Comparison of ENCODE assay signal across 13 cellular contexts in the genomic region with DNA sequence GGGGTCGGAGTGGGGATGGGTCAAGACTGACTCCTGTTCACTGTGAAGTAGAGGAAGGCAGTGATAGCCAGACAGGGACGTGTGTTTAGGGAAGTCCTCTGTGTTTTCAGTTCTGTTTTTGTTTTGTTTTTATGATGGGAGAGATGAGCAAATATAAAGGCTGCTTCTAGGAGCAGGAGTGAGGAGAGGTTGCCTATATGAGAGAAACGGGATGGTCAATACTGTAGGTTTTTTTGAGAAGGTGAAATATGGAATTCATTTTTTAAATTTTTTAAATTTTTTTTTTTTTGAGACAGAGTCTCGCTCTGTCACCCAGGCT. TPM values are rescaled to one million over a fixed set of nuclear protein-coding genes. Genes with fewer than 3 reads are reported as not detected.
DNase-seq lines count a peak whose midpoint lies in the region; ATAC-seq and TF ChIP-seq lines count a peak whose summit lies in the region.
"Had no signal": no experiment of that assay in that cellular context is flagged by ENCODE, and none has a peak within 500 bp of the region (broad histone marks: within the 10 kb centered on the region; RNA-seq: fewer than 3 reads in every experiment).

No MANE protein-coding gene starts in this region.

- H3K4me3 ChIP-seq in Loucy (ENCODE audit: low read length, poor library complexity, severe bottlenecking) (no peak overlapping the region), ascending aorta (no peak overlapping the region), osteoblast (ENCODE audit: insufficient read depth, low read length) (no peak overlapping the region)
- H3K4me3 ChIP-seq: ovary, PC-9, sigmoid colon had no signal

- no peaks in the 10 kb centered on the region for H3K9me3 ChIP-seq in CD4-positive, alpha-beta T cell (ENCODE audit: control insufficient read depth, low read length)
- H3K9me3 ChIP-seq in Loucy (ENCODE audit: insufficient read depth, low read depth, low read length) (no peaks in the 10 kb centered on the region), ascending aorta (no peaks in the 10 kb centered on the region), osteoblast (ENCODE audit: low read depth, low read length) (no peaks in the 10 kb centered on the region)
- H3K9me3 ChIP-seq: ovary, sigmoid colon had no signal

- intact Hi-C loops in CD4-positive, alpha-beta T cell (cut with DNase I, micrococcal nuclease) = loop anchor here (5.0 kb wide), 3 partner anchors 47 to 313 kb away; partner anchors contain the start of gene RIOK3 (in 1 of the 2)
- intact Hi-C loops in ascending aorta (cut with DNase I) = no loop called here

- peaks cover 9% of the 10 kb centered on the region for H3K36me3 Mint-ChIP-seq in CD4-positive, alpha-beta T cell (ENCODE audit: low read depth)

- H4K20me1 ChIP-seq in Loucy (ENCODE audit: insufficient read depth, low read length, poor library complexity, severe bottlenecking) = peaks cover 8% of the 10 kb centered on the region
- peaks cover 9% of the 10 kb centered on the region for H4K20me1 ChIP-seq in osteoblast (ENCODE audit: insufficient read depth, low read length)

- H3F3A ChIP-seq in Loucy (ENCODE audit: low read depth) = no peaks in the 10 kb centered on the region

- H3K4me1 Mint-ChIP-seq in CD4-positive, alpha-beta T cell (ENCODE audit: low read depth) = peaks cover 23% of the 10 kb centered on the region

- H2AFZ ChIP-seq in Loucy (ENCODE audit: low read length) (peak overlapping the region; percentile 96), osteoblast (ENCODE audit: low read length) (peak overlapping the region; percentile 36)
- H2AFZ ChIP-seq: PC-9 had no signal

- H3K27ac Mint-ChIP-seq in CD4-positive, alpha-beta T cell = no peak overlapping the region
- H3K27ac Mint-ChIP-seq: activated CD4-positive, alpha-beta T cell treated with anti-CD3 and anti-CD28 coated beads, Interleukin-2, amount 10 ng/mL, durations not matched to agents 24 days and 14 days; endodermal cell had no signal

- POLR2A ChIA-PET in CD4-positive, alpha-beta T cell (lab: Charles Lee) = interaction anchor here (1.7 kb wide), 1 partner anchor 12 kb away, joined by 12 read pairs; no protein-coding TSS in a partner anchor

- in situ Hi-C loops in GM13977 (cut with MboI; ENCODE audit: low pct_unique_long_range_greater_than_20kb, low sequenced_read_pairs, unreplicated experiment) = no loop called here

- H3K9me3 Mint-ChIP-seq in CD4-positive, alpha-beta T cell = no peaks in the 10 kb centered on the region
- H3K9me3 Mint-ChIP-seq: activated CD4-positive, alpha-beta T cell treated with anti-CD3 and anti-CD28 coated beads, Interleukin-2, amount 10 ng/mL, durations not matched to agents 24 days and 14 days; endodermal cell had no signal

- peaks cover 5% of the 10 kb centered on the region for H3K4me1 ChIP-seq in Loucy (ENCODE audit: insufficient read depth, low read length, poor library complexity, severe bottlenecking)
- H3K4me1 ChIP-seq in ascending aorta = peaks cover 0 to 16% of the 10 kb centered on the region in 2 donors
- H3K4me1 ChIP-seq in osteoblast (ENCODE audit: insufficient read depth, low read length) = peaks cover 22% of the 10 kb centered on the region

- H3K4me2 ChIP-seq in Loucy (ENCODE audit: low read depth, low read length, poor library complexity, severe bottlenecking) = no peak overlapping the region
- peak overlapping the region; percentile 55 for H3K4me2 ChIP-seq in osteoblast (ENCODE audit: insufficient read depth, low read length)
- H3K4me2 ChIP-seq: PC-9 had no signal

- H3K27me3 Mint-ChIP-seq in CD4-positive, alpha-beta T cell = no peaks in the 10 kb centered on the region
- H3K27me3 Mint-ChIP-seq: activated CD4-positive, alpha-beta T cell treated with anti-CD3 and anti-CD28 coated beads, Interleukin-2, amount 10 ng/mL, durations not matched to agents 24 days and 14 days had no signal

- H3K27me3 ChIP-seq in CD4-positive, alpha-beta T cell (ENCODE audit: control insufficient read depth, insufficient read depth, low read length) = no peaks in the 10 kb centered on the region
- no peaks in the 10 kb centered on the region for H3K27me3 ChIP-seq in Loucy (ENCODE audit: insufficient read depth, low read length, poor library complexity, severe bottlenecking)
- no peaks in the 10 kb centered on the region for H3K27me3 ChIP-seq in ascending aorta
- no peaks in the 10 kb centered on the region for H3K27me3 ChIP-seq in osteoblast (ENCODE audit: insufficient read depth, low read length)
- H3K27me3 ChIP-seq: ovary, sigmoid colon had no signal

- no peak for DNase-seq in CD4-positive, alpha-beta T cell
- no peak for DNase-seq in ascending aorta (ENCODE audit: low spot score in 2 of 2)
- peak; percentile 50 for DNase-seq in osteoblast (ENCODE audit: insufficient read length, low spot score, missing footprints)
- DNase-seq in iPS-NIHi7 (ENCODE audit: extremely low spot score) = no peak
- DNase-seq in hypothalamus (lab: John Stamatoyannopoulos, UW) = no peak
- DNase-seq in GM13977 (ENCODE audit: low spot score) = no peak
- DNase-seq: PC-9, sigmoid colon had no signal

- no peak for TF ChIP-seq CTCF in CD4-positive, alpha-beta T cell (IDR thresholded peaks at IDR 0.05)
- TF ChIP-seq CTCF in Loucy (conservative IDR thresholded peaks at IDR 0.05; ENCODE audit: low read length) (no peak), ascending aorta (IDR thresholded peaks at IDR 0.05) (no peak), osteoblast (IDR thresholded peaks at IDR 0.05; ENCODE audit: extremely low read depth, low read depth, low read length) (no peak), GM13977 (IDR thresholded peaks at IDR 0.05; ENCODE audit: extremely low read depth, insufficient read depth, missing control alignments) (no peak)

- peaks cover 12% of the 10 kb centered on the region for H3K79me2 ChIP-seq in Loucy (ENCODE audit: insufficient read depth, low read length)
- H3K79me2 ChIP-seq in osteoblast (ENCODE audit: insufficient read depth, low read length) = peaks cover 12% of the 10 kb centered on the region

- H3K4me3 Mint-ChIP-seq in CD4-positive, alpha-beta T cell = peak overlapping the region; percentile 8
- H3K4me3 Mint-ChIP-seq: activated CD4-positive, alpha-beta T cell treated with anti-CD3 and anti-CD28 coated beads, Interleukin-2, amount 10 ng/mL, durations not matched to agents 24 days and 14 days; endodermal cell had no signal

- H3K36me3 ChIP-seq in Loucy (ENCODE audit: insufficient read depth, low read length) (no peaks in the 10 kb centered on the region), ascending aorta (no peaks in the 10 kb centered on the region), osteoblast (ENCODE audit: insufficient read depth, low read length) (no peaks in the 10 kb centered on the region)
- H3K36me3 ChIP-seq: ovary, sigmoid colon had no signal

- ATAC-seq in CD4-positive, alpha-beta T cell (ENCODE audit: poor library complexity) = no peak
- no peak for ATAC-seq in HG02763 (IDR thresholded peaks at IDR 0.05; ENCODE audit: unreplicated experiment)

- no peak overlapping the region for H3K27ac ChIP-seq in CD4-positive, alpha-beta T cell (ENCODE audit: low read depth, low read length)
- H3K27ac ChIP-seq in ascending aorta (peak overlapping the region; percentile 37 to 56), osteoblast (ENCODE audit: low read depth, low read length) (no peak overlapping the region)
- H3K27ac ChIP-seq: ovary, PC-9, sigmoid colon had no signal

- H3K9ac ChIP-seq in Loucy (ENCODE audit: low read depth, low read length, poor library complexity, severe bottlenecking) = no peak overlapping the region

- no peaks in the 10 kb centered on the region for H3K9me2 ChIP-seq in Loucy (replicated peaks; ENCODE audit: low read depth, low read length)

- CTCF ChIA-PET in CD4-positive, alpha-beta T cell (lab: Charles Lee) = interaction anchor here (1.5 to 1.8 kb wide), 3 partner anchors 8 to 639 kb away, joined by 3 to 9 read pairs (median 7); no protein-coding TSS in a partner anchor

RNA-seq across cellular contexts. Expression of gene RMC1, which starts 3.8 kb away (rescaled TPM):
- 10 to 100 TPM; 46.9 to 48.3 TPM for total RNA-seq in CD4-positive, alpha-beta T cell
- total RNA-seq in ascending aorta (20.1 TPM), osteoblast (22.8 and 26.2 TPM in 2 replicates)

RNA-seq across cellular contexts. Expression of gene RIOK3, which starts 46.4 kb away (rescaled TPM):
- 100 to 1,000 TPM; 151 to 153 TPM for total RNA-seq in CD4-positive, alpha-beta T cell
- total RNA-seq in ascending aorta (9.3 TPM), osteoblast (98.1 and 110 TPM in 2 replicates)

Comparison
In these comparisons a context has a peak if more than half of its experiments do, and no peak if none do; other contexts are left out.
1. H3K27ac ChIP-seq: peak in ascending aorta (2 of 2); none in CD4-positive, alpha-beta T cell (single experiment) and osteoblast (single experiment).